25 cellular contexts compared by ENCODE assay signal in genomic region chr16:51550785-51551184, GRCh38.
"Had no signal": no experiment of that assay in that cellular context is flagged by ENCODE, and none has a peak within 500 bp of the region (broad histone marks: within the 10 kb centered on the region; RNA-seq: fewer than 3 reads in every experiment).

No MANE protein-coding gene starts in this region.

- H3K4me3 Mint-ChIP-seq: activated T-cell treated with anti-CD3 and anti-CD28 coated beads, Interleukin-2, amount 50 U/mL, for 24 hours; activated T-helper 17 cell treated with anti-CD3 and anti-CD28 coated beads, Interleukin-2, amount 50 U/mL, for 72 hours; brain; central memory CD8-positive, alpha-beta T cell; effector memory CD8-positive, alpha-beta T cell; naive B cell; stimulated activated naive CD8-positive, alpha-beta T cell treated with anti-CD3 and anti-CD28 coated beads, Interleukin-15, amount 100 ng/mL, for 72 hours; WTC11 had no signal

- H3K27me3 ChIP-seq: colonic mucosa, esophagus squamous epithelium, gastrocnemius medialis, right lobe of liver, tibial artery had no signal

- H3K27me3 Mint-ChIP-seq: activated T-cell treated with anti-CD3 and anti-CD28 coated beads, Interleukin-2, amount 50 U/mL, for 24 hours; activated T-helper 17 cell treated with anti-CD3 and anti-CD28 coated beads, Interleukin-2, amount 50 U/mL, for 72 hours; brain; central memory CD8-positive, alpha-beta T cell; effector memory CD8-positive, alpha-beta T cell; stimulated activated naive CD8-positive, alpha-beta T cell treated with anti-CD3 and anti-CD28 coated beads, Interleukin-15, amount 100 ng/mL, for 72 hours had no signal

- DNase-seq: activated CD4-positive, alpha-beta T cell treated with anti-CD3 and anti-CD28 coated beads, Interleukin-2, amount 50 U/mL, for 4 hours; activated CD8-positive, alpha-beta memory T cell treated with anti-CD3 and anti-CD28 coated beads for 24 hours; activated CD8-positive, alpha-beta memory T cell treated with anti-CD3 and anti-CD28 coated beads, Interleukin-2, amount 50 U/mL, for 4 hours; activated T-cell treated with anti-CD3 and anti-CD28 coated beads, Interleukin-2, amount 50 U/mL, for 24 hours; aorta; colonic mucosa; dorsolateral prefrontal cortex; effector memory CD8-positive, alpha-beta T cell; esophagus squamous epithelium; gastrocnemius medialis; hypothalamus; naive B cell; occipital lobe; right lobe of liver; stimulated activated CD4-positive, alpha-beta T cell treated with anti-CD3 and anti-CD28 coated beads, Interleukin-1b, Interleukin-23, amount 100 ng/mL, for 48 hours; stimulated activated naive CD8-positive, alpha-beta T cell treated with anti-CD3 and anti-CD28 coated beads, Interleukin-15, amount 100 ng/mL, for 72 hours; T1000; tibial artery had no signal

- H3K4me1 Mint-ChIP-seq: activated T-helper 17 cell treated with anti-CD3 and anti-CD28 coated beads, Interleukin-2, amount 50 U/mL, for 72 hours; central memory CD8-positive, alpha-beta T cell; naive B cell; stimulated activated naive CD8-positive, alpha-beta T cell treated with anti-CD3 and anti-CD28 coated beads, Interleukin-15, amount 100 ng/mL, for 72 hours had no signal

- H3K36me3 ChIP-seq: colonic mucosa, esophagus squamous epithelium, gastrocnemius medialis, right lobe of liver, tibial artery had no signal

- H3K4me3 ChIP-seq: colonic mucosa, dorsolateral prefrontal cortex, esophagus squamous epithelium, gastrocnemius medialis, right lobe of liver, skin epidermis, tibial artery had no signal

- H3K4me1 ChIP-seq: colonic mucosa, gastrocnemius medialis, right lobe of liver, tibial artery had no signal

- H3K27ac Mint-ChIP-seq: activated naive CD4-positive, alpha-beta T cell treated with anti-CD3 and anti-CD28 coated beads, Interleukin-2, amount 50 U/mL, for 72 hours; activated T-cell treated with anti-CD3 and anti-CD28 coated beads, Interleukin-2, amount 50 U/mL, for 24 hours; activated T-helper 17 cell treated with anti-CD3 and anti-CD28 coated beads, Interleukin-2, amount 50 U/mL, for 72 hours; effector memory CD8-positive, alpha-beta T cell; naive B cell; stimulated activated naive CD8-positive, alpha-beta T cell treated with anti-CD3 and anti-CD28 coated beads, Interleukin-15, amount 100 ng/mL, for 72 hours; WTC11 had no signal

- FAIRE-seq: endothelial cell of umbilical vein had no signal

- H3K36me3 Mint-ChIP-seq: activated naive CD4-positive, alpha-beta T cell treated with anti-CD3 and anti-CD28 coated beads, Interleukin-2, amount 50 U/mL, for 72 hours; brain; WTC11 had no signal

- H3K9me3 Mint-ChIP-seq: activated T-helper 17 cell treated with anti-CD3 and anti-CD28 coated beads, Interleukin-2, amount 50 U/mL, for 72 hours had no signal

- H3K27ac ChIP-seq: colonic mucosa, dorsolateral prefrontal cortex, esophagus squamous epithelium, gastrocnemius medialis, right lobe of liver, skin epidermis, tibial artery had no signal

- H3K9me3 ChIP-seq: colonic mucosa, esophagus squamous epithelium, gastrocnemius medialis, right lobe of liver, tibial artery had no signal
